Comparison of ENCODE assay signal across 8 cellular contexts in genomic region chr7:139043823-139044812, GRCh38. TPM values are rescaled to one million over a fixed set of nuclear protein-coding genes. Genes with fewer than 3 reads are reported as not detected.
DNase-seq lines count a peak whose midpoint lies in the region; TF ChIP-seq lines count a peak whose summit lies in the region.

No MANE protein-coding gene starts in this region.

- no peaks in the 10 kb centered on the region for H3K79me2 ChIP-seq in mesendoderm (ENCODE audit: control insufficient read depth, insufficient read depth, low read length)
- H3K79me2 ChIP-seq in neural progenitor cell (ENCODE audit: low read depth), result no peaks in the 10 kb centered on the region

- no peak overlapping the region for H4K5ac ChIP-seq in mesendoderm (ENCODE audit: low read length)

- H3K27ac ChIP-seq in duodenal mucosa (ENCODE audit: low read depth, low read length) (peak overlapping the region; percentile 0), mesendoderm (ENCODE audit: low read depth, low read length) (no peak overlapping the region), neural progenitor cell (no peak overlapping the region)

- H3F3A ChIP-seq in neural progenitor cell (ENCODE audit: low read depth), result no peaks in the 10 kb centered on the region

- H3K4me1 ChIP-seq in duodenal mucosa (ENCODE audit: control insufficient read depth in 1 of 2, insufficient read depth in 2 of 2, low read length in 2 of 2) (peaks cover 7 to 10% of the 10 kb centered on the region in 2 donors), mesendoderm (ENCODE audit: control insufficient read depth, low read depth, low read length) (no peaks in the 10 kb centered on the region), neural progenitor cell (peaks cover 8% of the 10 kb centered on the region)

- no peak overlapping the region for H3K4me3 ChIP-seq in duodenal mucosa (ENCODE audit: low read depth in 1 of 2, low read length in 2 of 2)
- no peak overlapping the region for H3K4me3 ChIP-seq in mesendoderm (ENCODE audit: low read length)
- H3K4me3 ChIP-seq in neural progenitor cell, result no peak overlapping the region

- H3K23ac ChIP-seq in mesendoderm (ENCODE audit: low read length), result no peak overlapping the region

- no peaks in the 10 kb centered on the region for H3K27me3 ChIP-seq in duodenal mucosa (ENCODE audit: control insufficient read depth in 1 of 2, insufficient read depth in 2 of 2, low read length in 2 of 2)
- H3K27me3 ChIP-seq in mesendoderm (ENCODE audit: insufficient read depth, low read length, poor library complexity), result no peaks in the 10 kb centered on the region
- H3K27me3 ChIP-seq in neural progenitor cell, result no peaks in the 10 kb centered on the region

- no peak overlapping the region for H3K4me3 Mint-ChIP-seq in neural progenitor cell

- H3K4me2 ChIP-seq in mesendoderm (ENCODE audit: low read length), result no peak overlapping the region
- no peak overlapping the region for H3K4me2 ChIP-seq in neural progenitor cell

- H2BK120ac ChIP-seq in mesendoderm (ENCODE audit: low read depth, low read length), result no peak overlapping the region

- no CpG with 5 or more reads among the region's 14 CpGs for WGBS in mesendoderm (ENCODE audit: extremely low coverage, insufficient coverage, low lambda C conversion rate)

- H3K18ac ChIP-seq in mesendoderm (ENCODE audit: low read length), result no peak overlapping the region

- H3K9ac ChIP-seq in duodenal mucosa (ENCODE audit: low read depth in 1 of 2, low read length in 2 of 2) (no peak overlapping the region), mesendoderm (ENCODE audit: low read length) (no peak overlapping the region), neural progenitor cell (no peak overlapping the region)

- H2BK15ac ChIP-seq in mesendoderm (replicated peaks; ENCODE audit: low read depth), result no peak overlapping the region

- no peaks in the 10 kb centered on the region for H3K9me3 Mint-ChIP-seq in neural progenitor cell

- H3K9me3 ChIP-seq in duodenal mucosa (ENCODE audit: control insufficient read depth in 1 of 2, low read length in 2 of 2) (no peaks in the 10 kb centered on the region), neural progenitor cell (ENCODE audit: low read depth) (no peaks in the 10 kb centered on the region)

- peak; percentile 15 for DNase-seq in NCI-H146 (lab: John Stamatoyannopoulos, UW)
- DNase-seq in NCI-H146 treated with DMSO at 0.1 percent for 48 hours (lab: John Stamatoyannopoulos, UW; ENCODE audit: unreplicated experiment), result no peak
- DNase-seq in activated CD4-positive, CD25-positive, alpha-beta regulatory T cell treated with anti-CD3 and anti-CD28 coated beads, Interleukin-2, amount 50 U/mL, for 72 hours, result peak; percentile 65
- DNase-seq in stimulated activated CD8-positive, alpha-beta memory T cell treated with anti-CD3 and anti-CD28 coated beads, Interleukin-7, amount 100 ng/mL, for 1 hour (ENCODE audit: low read depth in 2 of 2), result peak; percentile 41 to 49
- DNase-seq in SKM-1 (lab: John Stamatoyannopoulos, UW; ENCODE audit: unreplicated experiment), result no peak
- DNase-seq in mesendoderm, result no peak
- no peak for DNase-seq in neural progenitor cell (ENCODE audit: low spot score)

- no peak overlapping the region for H2BK5ac ChIP-seq in mesendoderm (ENCODE audit: low read length)

- H3K36me3 Mint-ChIP-seq in neural progenitor cell, result peaks cover 1% of the 10 kb centered on the region

- H3K56ac ChIP-seq in mesendoderm (ENCODE audit: low read length), result no peak overlapping the region

- H3K4me1 Mint-ChIP-seq in neural progenitor cell, result no peaks in the 10 kb centered on the region

- peaks cover 0 to 24% of the 10 kb centered on the region in 2 donors for H3K36me3 ChIP-seq in duodenal mucosa (ENCODE audit: control insufficient read depth in 1 of 2, insufficient read depth in 2 of 2, low read length in 2 of 2)
- H3K36me3 ChIP-seq in mesendoderm (ENCODE audit: control insufficient read depth, insufficient read depth, low read length), result peaks cover 3% of the 10 kb centered on the region
- no peaks in the 10 kb centered on the region for H3K36me3 ChIP-seq in neural progenitor cell

- TF ChIP-seq CTCF in neural progenitor cell (IDR thresholded peaks at IDR 0.05), result no peak

- H3K4ac ChIP-seq in mesendoderm (ENCODE audit: low read depth, low read length), result no peak overlapping the region

- no peak overlapping the region for H2AK5ac ChIP-seq in mesendoderm (ENCODE audit: low read length)

- H3K27me3 Mint-ChIP-seq in neural progenitor cell (ENCODE audit: insufficient read depth, low read depth), result peaks cover 4% of the 10 kb centered on the region

- H3K79me1 ChIP-seq in mesendoderm (ENCODE audit: low read length), result no peaks in the 10 kb centered on the region

- no peaks in the 10 kb centered on the region for H4K20me1 ChIP-seq in neural progenitor cell (ENCODE audit: low read depth)

- H3K27ac Mint-ChIP-seq in neural progenitor cell, result no peak overlapping the region

- no peak overlapping the region for H4K8ac ChIP-seq in mesendoderm (ENCODE audit: low read depth, low read length)

- no peak overlapping the region for H2AFZ ChIP-seq in neural progenitor cell (replicated peaks)

RNA-seq across cellular contexts. Expression of gene ZC3HAV1L, which starts 8.3 kb away (rescaled TPM):
- 3.8 TPM for polyA plus RNA-seq in mesendoderm (2013, experiment 1 of 2)
- polyA plus RNA-seq in mesendoderm (2013, experiment 2 of 2), result 3.6 TPM
- 7.1 and 9.5 TPM in 2 replicates for total RNA-seq in neural progenitor cell (ENCODE audit: low replicate concordance)

Comparison
In these comparisons a context has a peak if more than half of its experiments do, and no peak if none do; other contexts are left out.
1. DNase-seq: peak in NCI-H146 (single experiment), activated CD4-positive, CD25-positive, alpha-beta regulatory T cell treated with anti-CD3 and anti-CD28 coated beads, Interleukin-2, amount 50 U/mL, for 72 hours (single experiment) and stimulated activated CD8-positive, alpha-beta memory T cell treated with anti-CD3 and anti-CD28 coated beads, Interleukin-7, amount 100 ng/mL, for 1 hour (2 of 2); none in NCI-H146 treated with DMSO at 0.1 percent for 48 hours (single experiment), SKM-1 (single experiment), mesendoderm (single experiment) and neural progenitor cell (single experiment).